ENCODE assay signal across 26 cellular contexts in the genomic region with DNA sequence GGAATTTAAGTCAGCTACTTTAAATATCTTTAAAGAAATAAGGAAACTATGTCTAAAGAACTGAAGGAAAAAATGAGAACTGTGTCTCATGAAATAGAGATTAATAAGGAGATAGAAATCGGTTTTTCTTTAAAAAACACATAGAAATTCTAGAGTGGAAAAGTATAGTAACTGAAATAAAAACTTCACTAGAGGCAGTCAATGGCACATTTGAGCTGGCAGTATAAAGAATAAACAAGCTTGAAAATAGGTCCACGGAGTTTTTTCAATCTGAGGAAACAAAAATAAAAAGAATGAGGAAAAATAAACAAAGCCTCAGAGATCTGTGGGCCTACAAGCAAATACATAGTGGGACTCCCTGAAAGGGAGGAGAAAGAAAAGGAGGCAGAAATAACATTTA.
"Had no signal": no experiment of that assay in that cellular context is flagged by ENCODE, and none has a peak within 500 bp of the region (broad histone marks: within the 10 kb centered on the region; RNA-seq: fewer than 3 reads in every experiment).

No MANE protein-coding gene starts in this region.

- DNase-seq: activated CD4-positive, alpha-beta T cell treated with anti-CD3 and anti-CD28 coated beads for 48 hours; activated CD4-positive, alpha-beta T cell treated with anti-CD3 and anti-CD28 coated beads, Interleukin-2, amount 50 U/mL, for 4 hours; activated CD4-positive, CD25-positive, alpha-beta regulatory T cell treated with anti-CD3 and anti-CD28 coated beads, Interleukin-2, amount 50 U/mL, for 72 hours; activated CD8-positive, alpha-beta memory T cell treated with anti-CD3 and anti-CD28 coated beads, Interleukin-2, amount 50 U/mL, for 48 hours; activated effector memory CD4-positive, alpha-beta T cell treated with anti-CD3 and anti-CD28 coated beads, Interleukin-2, amount 50 U/mL, for 16 hours; activated naive CD4-positive, alpha-beta T cell treated with Interleukin-2 at 50 U/mL for 16 hours; activated naive CD8-positive, alpha-beta T cell treated with anti-CD3 and anti-CD28 coated beads, Interleukin-2, amount 50 U/mL, for 24 hours; activated T-cell treated with anti-CD3 and anti-CD28 coated beads, Interleukin-2, amount 50 U/mL, for 1 hour; amygdala; brain microvascular endothelial cell; cerebellar nuclear complex; Karpas-422; NCI-H1105 treated with DMSO at 0.1 percent for 48 hours; NCI-H1436 treated with DMSO at 0.1 percent for 48 hours; NCI-H187; NCI-H2081; NCI-H510A treated with DMSO at 0.1 percent for 48 hours; NCI-H69; NK-92 treated with Interleukin-12 subunit alpha and Interleukin-12 subunit beta, amount 100 ng/mL, for 24 hours; OCI-M1; SHP77; T-helper 17 cell; T-helper 9 cell had no signal

- H3K27ac Mint-ChIP-seq: activated CD8-positive, alpha-beta T cell treated with anti-CD3 and anti-CD28 coated beads, Interleukin-2, amount 10 ng/mL, durations not matched to agents 7 days and 5 days; activated naive CD4-positive, alpha-beta T cell treated with anti-CD3 and anti-CD28 coated beads, Interleukin-2, amount 50 U/mL, for 72 hours; activated naive CD8-positive, alpha-beta T cell treated with anti-CD3 and anti-CD28 coated beads, Interleukin-2, amount 50 U/mL, for 24 hours; T-helper 17 cell; WTC11 had no signal

- H3K27ac ChIP-seq: brain microvascular endothelial cell had no signal

- H3K27me3 ChIP-seq: brain microvascular endothelial cell had no signal

- ATAC-seq: activated CD8-positive, alpha-beta T cell treated with anti-CD3 and anti-CD28 coated beads, Interleukin-2, amount 10 ng/mL, durations not matched to agents 7 days and 5 days; activated naive CD4-positive, alpha-beta T cell treated with anti-CD3 and anti-CD28 coated beads, Interleukin-2, amount 50 U/mL, for 72 hours; activated naive CD8-positive, alpha-beta T cell treated with anti-CD3 and anti-CD28 coated beads, Interleukin-2, amount 50 U/mL, for 24 hours; T-helper 17 cell had no signal

- H3K36me3 ChIP-seq: brain microvascular endothelial cell had no signal

- H3K4me1 Mint-ChIP-seq: activated naive CD8-positive, alpha-beta T cell treated with anti-CD3 and anti-CD28 coated beads, Interleukin-2, amount 50 U/mL, for 24 hours; WTC11 had no signal

- H3K4me3 Mint-ChIP-seq: activated CD8-positive, alpha-beta T cell treated with anti-CD3 and anti-CD28 coated beads, Interleukin-2, amount 10 ng/mL, durations not matched to agents 7 days and 5 days; activated naive CD8-positive, alpha-beta T cell treated with anti-CD3 and anti-CD28 coated beads, Interleukin-2, amount 50 U/mL, for 24 hours; T-helper 17 cell; WTC11 had no signal
